In the genomic region with DNA sequence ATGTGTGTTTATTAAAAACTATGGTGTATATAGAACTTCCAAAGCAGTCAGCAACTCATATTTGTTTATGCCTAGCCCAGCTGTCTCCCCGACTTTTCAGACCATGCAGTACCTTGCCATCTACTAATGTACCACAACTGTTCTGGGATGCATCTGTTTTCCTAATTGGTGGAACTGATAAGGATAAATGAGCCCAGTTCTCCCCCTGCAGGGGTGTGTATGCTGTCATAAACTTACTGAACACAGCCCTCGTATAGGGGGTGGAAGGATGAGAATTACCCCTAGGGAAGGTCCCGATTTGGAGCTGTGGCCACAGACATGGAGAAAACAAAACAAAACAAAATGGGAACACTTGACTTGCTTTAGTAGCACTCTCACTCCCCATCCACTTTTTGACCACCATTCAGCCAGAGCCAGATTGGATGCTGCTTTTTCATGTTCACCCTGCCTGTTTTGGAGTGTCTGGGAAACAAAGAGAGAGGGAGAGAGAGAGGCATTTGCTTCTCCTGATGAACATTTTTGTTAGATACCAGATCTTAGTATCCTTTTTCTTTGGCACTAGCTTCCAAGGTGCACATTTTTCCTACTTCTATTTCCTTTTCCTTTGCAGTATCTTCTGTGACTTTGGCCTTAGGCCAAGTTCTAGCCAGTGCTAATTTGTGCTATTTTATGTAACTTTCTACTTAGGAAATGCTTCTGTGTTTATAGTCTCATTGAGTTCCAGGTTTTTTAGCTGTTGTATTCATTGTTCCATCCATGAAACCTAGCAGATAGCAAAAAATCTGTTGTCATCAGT, we compare ENCODE assay signal across 15 cellular contexts. TPM values are rescaled to one million over a fixed set of nuclear protein-coding genes. Genes with fewer than 3 reads are reported as not detected.
"Had no signal": no experiment of that assay in that cellular context is flagged by ENCODE, and none has a peak within 500 bp of the region (broad histone marks: within the 10 kb centered on the region; RNA-seq: fewer than 3 reads in every experiment).

No MANE protein-coding gene starts in this region.

- H3K36me3 ChIP-seq: upper lobe of left lung had no signal

- H3K27me3 ChIP-seq: body of pancreas, upper lobe of left lung had no signal

- H3K9me3 Mint-ChIP-seq: activated CD4-positive, alpha-beta T cell treated with anti-CD3 and anti-CD28 coated beads, Interleukin-2, amount 10 ng/mL, durations not matched to agents 24 days and 14 days; dendritic cell treated with granulocyte-macrophage colony-stimulating factor and Interleukin-4, amounts not matched to agents 40 ng/mL and 50 ng/mL, for 4 days; endodermal cell; WTC11 had no signal

- H3K27ac Mint-ChIP-seq: activated CD4-positive, alpha-beta T cell treated with anti-CD3 and anti-CD28 coated beads, Interleukin-2, amount 10 ng/mL, durations not matched to agents 24 days and 14 days; dendritic cell treated with granulocyte-macrophage colony-stimulating factor and Interleukin-4, amounts not matched to agents 40 ng/mL and 50 ng/mL, for 4 days; endodermal cell; WTC11 had no signal

- H3K4me1 ChIP-seq: body of pancreas, parathyroid adenoma, upper lobe of left lung had no signal

- DNase-seq: activated CD4-positive, alpha-beta T cell treated with anti-CD3 and anti-CD28 coated beads, Interleukin-2, amount 10 ng/mL, durations not matched to agents 24 days and 14 days; activated naive CD4-positive, alpha-beta T cell treated with anti-CD3 and anti-CD28 coated beads, Interleukin-2, amount 50 U/mL, for 16 hours; body of pancreas; endodermal cell; erythroblast; kidney glomerular epithelial cell; retina; stimulated activated CD4-positive, alpha-beta T cell treated with anti-CD3 and anti-CD28 coated beads, Interleukin-4, amount 100 ng/mL, for 1 hour; stimulated activated CD8-positive, alpha-beta memory T cell treated with anti-CD3 and anti-CD28 coated beads, Interleukin-4, amount 100 ng/mL, for 48 hours; stimulated activated naive CD8-positive, alpha-beta T cell treated with anti-CD3 and anti-CD28 coated beads, Interleukin-15, Interleukin-2, amounts not matched to agents 100 U/mL and 50 U/mL, for 24 hours; upper lobe of left lung had no signal

- H3K27ac ChIP-seq: body of pancreas, parathyroid adenoma, upper lobe of left lung had no signal

- H3K4me1 Mint-ChIP-seq: activated CD4-positive, alpha-beta T cell treated with anti-CD3 and anti-CD28 coated beads, Interleukin-2, amount 10 ng/mL, durations not matched to agents 24 days and 14 days; central memory CD8-positive, alpha-beta T cell had no signal

- H3K36me3 Mint-ChIP-seq: WTC11 had no signal

- H3K4me3 Mint-ChIP-seq: activated CD4-positive, alpha-beta T cell treated with anti-CD3 and anti-CD28 coated beads, Interleukin-2, amount 10 ng/mL, durations not matched to agents 24 days and 14 days; central memory CD8-positive, alpha-beta T cell; dendritic cell treated with granulocyte-macrophage colony-stimulating factor and Interleukin-4, amounts not matched to agents 40 ng/mL and 50 ng/mL, for 4 days; endodermal cell; WTC11 had no signal

- H3K4me3 ChIP-seq: body of pancreas, upper lobe of left lung had no signal

- H3K9me3 ChIP-seq: body of pancreas, upper lobe of left lung had no signal

- ATAC-seq: body of pancreas; stimulated activated naive CD8-positive, alpha-beta T cell treated with anti-CD3 and anti-CD28 coated beads, Interleukin-15, Interleukin-2, amounts not matched to agents 100 U/mL and 50 U/mL, for 24 hours; WTC11 had no signal

- H3K27me3 Mint-ChIP-seq: activated CD4-positive, alpha-beta T cell treated with anti-CD3 and anti-CD28 coated beads, Interleukin-2, amount 10 ng/mL, durations not matched to agents 24 days and 14 days; central memory CD8-positive, alpha-beta T cell; dendritic cell treated with granulocyte-macrophage colony-stimulating factor and Interleukin-4, amounts not matched to agents 40 ng/mL and 50 ng/mL, for 4 days had no signal

RNA-seq across cellular contexts. Expression of gene CADM2, which starts 29.1 kb away (rescaled TPM):
- total RNA-seq: activated CD4-positive, alpha-beta T cell treated with anti-CD3 and anti-CD28 coated beads, Interleukin-2, amount 10 ng/mL, durations not matched to agents 24 days and 14 days had no signal
